Comparison of ENCODE assay signal across 8 cellular contexts in the genomic region with DNA sequence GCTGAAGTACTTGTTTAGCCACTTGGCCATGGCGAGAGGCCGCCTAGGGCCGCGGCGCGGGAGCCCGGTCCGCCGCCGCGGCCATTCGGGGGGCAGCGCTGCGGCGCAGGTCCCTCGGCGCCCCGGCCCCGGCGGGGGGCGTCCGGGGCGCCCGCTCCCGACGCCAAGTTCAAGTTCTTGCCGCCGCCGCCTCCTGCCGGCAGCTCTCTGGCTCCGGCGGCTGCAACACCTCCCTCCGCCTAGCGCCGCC. TPM values are rescaled to one million over a fixed set of nuclear protein-coding genes. Genes with fewer than 3 reads are reported as not detected.
DNase-seq lines count a peak whose midpoint lies in the region; ATAC-seq, FAIRE-seq and TF ChIP-seq lines count a peak whose summit lies in the region.

No MANE protein-coding gene starts in this region.

- H3K4me2 ChIP-seq in A549, result peak overlapping the region; percentile 97

- POLR2A ChIA-PET in A549 (lab: Yijun Ruan, JAX), result interaction anchor here (0.6 to 1.7 kb wide), 6 partner anchors 9 to 52 kb away, joined by 3 to 19 read pairs (median 4); no protein-coding TSS in a partner anchor

- H3K9ac ChIP-seq in iPS-20b (ENCODE audit: low read depth, low read length), result peak overlapping the region; percentile 61; the same call in 1 of the 2 replicates

- TF ChIP-seq EP300 in A549 (IDR thresholded peaks at IDR 0.05), result no peak

- H3K9me3 ChIP-seq in A549, result no peaks in the 10 kb centered on the region
- no peaks in the 10 kb centered on the region for H3K9me3 ChIP-seq in body of pancreas
- no peaks in the 10 kb centered on the region for H3K9me3 ChIP-seq in iPS-20b (ENCODE audit: insufficient read depth, low read depth, low read length)

- TF ChIP-seq RAD21 in A549 (conservative IDR thresholded peaks at IDR 0.05 in 1 of 2, IDR thresholded peaks at IDR 0.05 in 1 of 2), result peak; percentile 43 to 64

- intact Hi-C loops in body of pancreas (cut with DNase I), result loop anchor here (10.0 kb wide), 1 partner anchor 54 kb away; no protein-coding TSS in a partner anchor

- DNase-seq in A549 (ENCODE audit: low read depth in 1 of 2, low spot score in 1 of 2) (peak in 1 of 2 experiments; percentile 60), GM13977 (ENCODE audit: low spot score) (peak; percentile 72), RPMI7951 (ENCODE audit: low read depth) (peak; percentile 42), body of pancreas (peak; percentile 42 to 66 (median 54)), T1000 (lab: John Stamatoyannopoulos, UW) (no peak)
- peak; percentile 28 for DNase-seq in stimulated activated CD4-positive, alpha-beta T cell treated with anti-CD3 and anti-CD28 coated beads, Interleukin-4, amount 100 ng/mL, for 24 hours

- no peaks in the 10 kb centered on the region for H3K36me3 ChIP-seq in body of pancreas (replicated peaks in 1 of 2; ENCODE audit: insufficient read depth in 1 of 2, low read depth in 2 of 2)
- no peaks in the 10 kb centered on the region for H3K36me3 ChIP-seq in iPS-20b (ENCODE audit: insufficient read depth, low read depth, low read length)

- H3K4me3 ChIP-seq in A549 (peak overlapping the region; percentile 93), body of pancreas (peak overlapping the region; percentile 85 to 98), iPS-20b (ENCODE audit: low read length) (peak overlapping the region; percentile 80)

- TF ChIP-seq POLR2A in A549 (IDR thresholded peaks at IDR 0.05; ENCODE audit: low read length), result no peak
- no peak for TF ChIP-seq POLR2A in body of pancreas (IDR thresholded peaks at IDR 0.05)

- no peak for FAIRE-seq in A549 (lab: Jason Lieb, UNC)

- CTCF ChIA-PET in A549 (lab: Yijun Ruan, JAX), result interaction anchor here (0.8 to 5.0 kb wide), 32 partner anchors 9 to 295 kb away, joined by 3 to 31 read pairs (median 4); no protein-coding TSS in a partner anchor

- peak overlapping the region; percentile 95 to 100 for H3K27ac ChIP-seq in A549
- peak overlapping the region; percentile 96 to 99 (median 98) for H3K27ac ChIP-seq in body of pancreas
- H3K27ac ChIP-seq in iPS-20b (ENCODE audit: low read length), result no peak overlapping the region

- peaks cover 42% of the 10 kb centered on the region for H3K4me1 ChIP-seq in A549
- peaks cover 36% of the 10 kb centered on the region for H3K4me1 ChIP-seq in body of pancreas
- peaks cover 10% of the 10 kb centered on the region; the same call in 1 of the 2 replicates for H3K4me1 ChIP-seq in iPS-20b (ENCODE audit: insufficient read depth, low read length)

- no peaks in the 10 kb centered on the region for H3K27me3 ChIP-seq in body of pancreas
- peaks cover 33% of the 10 kb centered on the region for H3K27me3 ChIP-seq in iPS-20b (ENCODE audit: insufficient read depth, low read length)

- TF ChIP-seq CTCF in A549 (IDR thresholded peaks at IDR 0.05) (peak; percentile 62), GM13977 (IDR thresholded peaks at IDR 0.05; ENCODE audit: extremely low read depth, insufficient read depth, missing control alignments) (peak; percentile 77), body of pancreas (IDR thresholded peaks at IDR 0.05) (peak in 3 of 7 experiments; percentile 18 to 59 (median 49))

- WGBS in A549 (ENCODE audit: missing lambda C conversion rate), result 7% methylated on average over 3 of the region's 35 CpGs
- WGBS in body of pancreas, 2 donors, result 0% methylated on average over 34 of the region's 35 CpGs; no CpG with 5 or more reads in 1 of the 2 donors

- in situ Hi-C loops in GM13977 (cut with MboI; ENCODE audit: low pct_unique_long_range_greater_than_20kb, low sequenced_read_pairs, unreplicated experiment), result no loop called here

- ATAC-seq in A549 (peak; percentile 38 to 54), HG02973 (IDR thresholded peaks at IDR 0.05; ENCODE audit: unreplicated experiment) (peak; percentile 36), body of pancreas (peak; percentile 25)

TF ChIP-seq in A549, 52 proteins besides CTCF, POLR2A, EP300 and RAD21:
- no peak for TF ChIP-seq HES2 (IDR thresholded peaks at IDR 0.05)
- TF ChIP-seq ZSCAN20 (CRISPR knock-in tag; IDR thresholded peaks at IDR 0.05), result no peak
- TF ChIP-seq, protein P1, sequence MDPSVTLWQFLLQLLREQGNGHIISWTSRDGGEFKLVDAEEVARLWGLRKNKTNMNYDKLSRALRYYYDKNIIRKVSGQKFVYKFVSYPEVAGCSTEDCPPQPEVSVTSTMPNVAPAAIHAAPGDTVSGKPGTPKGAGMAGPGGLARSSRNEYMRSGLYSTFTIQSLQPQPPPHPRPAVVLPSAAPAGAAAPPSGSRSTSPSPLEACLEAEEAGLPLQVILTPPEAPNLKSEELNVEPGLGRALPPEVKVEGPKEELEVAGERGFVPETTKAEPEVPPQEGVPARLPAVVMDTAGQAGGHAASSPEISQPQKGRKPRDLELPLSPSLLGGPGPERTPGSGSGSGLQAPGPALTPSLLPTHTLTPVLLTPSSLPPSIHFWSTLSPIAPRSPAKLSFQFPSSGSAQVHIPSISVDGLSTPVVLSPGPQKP (IDR thresholded peaks at IDR 0.05; ENCODE audit: low read depth, low read length), result no peak
- TF ChIP-seq SMC3 (IDR thresholded peaks at IDR 0.05), result peak; percentile 76

RNA-seq across cellular contexts. Expression of gene SHB, which starts 0.5 kb away (rescaled TPM):
- polyA plus RNA-seq in A549 (2011; rRNA removed), result 15.4 and 16.4 TPM in 2 replicates
- 20.9 and 25.8 TPM in 2 replicates for polyA plus RNA-seq in A549 (2012; cell fraction: cytosol; rRNA removed)
- 18.9 and 20.7 TPM in 2 replicates for polyA plus RNA-seq in A549 (2012; cell fraction: nucleus; rRNA removed)
- polyA plus RNA-seq in A549 (2017; fragmentation: RNase III; extraction: RNeasy Plus Mini Kit Qiagen cat#74134 plus additional on column Dnase treatment), result 21.6 to 22.4 TPM (median 22.0 TPM) in 3 replicates
- polyA minus RNA-seq in A549 (2011; rRNA and poly(A)+ RNA removed), result 23.8 and 23.9 TPM in 2 replicates
- total RNA-seq in RPMI7951 (2014; rRNA removed; shearing (Covaris generic)), result 10.0 and 10.7 TPM in 2 replicates
- 10 to 100 TPM; 25.2 to 29.3 TPM for total RNA-seq in body of pancreas
